ENCODE assay signal across 8 cellular contexts in the genomic region with DNA sequence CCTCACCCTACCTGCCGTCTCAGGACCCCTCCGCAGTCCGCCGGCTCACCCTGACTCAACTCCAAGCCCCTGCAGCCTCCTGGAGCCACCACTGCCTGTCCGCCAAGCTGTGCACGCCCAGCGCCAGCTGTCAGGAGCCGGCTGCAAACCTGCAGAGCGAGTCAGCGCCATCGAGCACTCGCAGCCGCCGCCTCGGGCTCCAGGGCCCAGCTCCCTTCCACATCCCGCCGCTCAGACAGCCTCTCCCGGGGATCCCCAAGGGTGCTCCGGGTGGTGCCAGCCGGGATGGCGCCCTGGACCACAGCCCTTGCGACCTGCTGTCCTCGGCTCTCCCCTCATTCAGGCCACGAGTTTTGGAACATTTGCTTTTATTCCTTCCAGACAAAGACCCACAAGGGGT. TPM values are rescaled to one million over a fixed set of nuclear protein-coding genes. Genes with fewer than 3 reads are reported as not detected.
A peak's percentile ranks its signal among the peaks of the same experiment; 100 is the strongest.
DNase-seq lines count a peak whose midpoint lies in the region; ATAC-seq, FAIRE-seq and TF ChIP-seq lines count a peak whose summit lies in the region.

No MANE protein-coding gene starts in this region.

- peak overlapping the region in 2 of 10 experiments; percentile 5 to 22; a peak in 2 of 20 replicates for H3K4me3 ChIP-seq in BLaER1 treated with 17β-estradiol and CSF1 and Interleukin-3, amounts not matched to agents 10 nM and 100 nM
- peak overlapping the region; percentile 40 for H3K4me3 ChIP-seq in HUES6 (ENCODE audit: low read depth, low read length)
- H3K4me3 ChIP-seq in adipocyte (ENCODE audit: low read length): no peak overlapping the region
- peak overlapping the region; percentile 45 to 60 for H3K4me3 ChIP-seq in mucosa of rectum (ENCODE audit: low read length in 2 of 2)
- no peak overlapping the region for H3K4me3 ChIP-seq in mesendoderm (ENCODE audit: low read length)

- no peak overlapping the region for H3K23ac ChIP-seq in mesendoderm (ENCODE audit: low read length)

- TF ChIP-seq CTCF in progenitor cell of endocrine pancreas (IDR thresholded peaks at IDR 0.05; ENCODE audit: unreplicated experiment): no peak

- no peaks in the 10 kb centered on the region for H3K36me3 Mint-ChIP-seq in progenitor cell of endocrine pancreas (ENCODE audit: insufficient read depth)

- no peak overlapping the region for H2BK5ac ChIP-seq in mesendoderm (ENCODE audit: low read length)

- H2BK15ac ChIP-seq in mesendoderm (replicated peaks; ENCODE audit: low read depth): no peak overlapping the region

- H3K4me2 ChIP-seq in BLaER1 treated with 17β-estradiol and CSF1 and Interleukin-3, amounts not matched to agents 10 nM and 100 nM: peak overlapping the region; percentile 30 to 62 (median 49); a peak in 20 of 22 replicates
- H3K4me2 ChIP-seq in mesendoderm (ENCODE audit: low read length): no peak overlapping the region

- no peaks in the 10 kb centered on the region for H3K79me1 ChIP-seq in mesendoderm (ENCODE audit: low read length)

- WGBS in mesendoderm (ENCODE audit: extremely low coverage, insufficient coverage, low lambda C conversion rate): no CpG with 5 or more reads among the region's 24 CpGs

- peaks cover 29 to 53% (median 45%) of the 10 kb centered on the region in 11 experiments for H3K27me3 ChIP-seq in BLaER1 treated with 17β-estradiol and CSF1 and Interleukin-3, amounts not matched to agents 10 nM and 100 nM
- peaks cover 22% of the 10 kb centered on the region for H3K27me3 ChIP-seq in HUES6 (ENCODE audit: control insufficient read depth, insufficient read depth, low read length)
- peaks cover 7% of the 10 kb centered on the region for H3K27me3 ChIP-seq in adipocyte (replicated peaks; ENCODE audit: control insufficient read depth, insufficient read depth, low read length)
- no peaks in the 10 kb centered on the region for H3K27me3 ChIP-seq in mucosa of rectum (ENCODE audit: control insufficient read depth in 2 of 2, insufficient read depth in 2 of 2, low read length in 2 of 2)
- H3K27me3 ChIP-seq in mesendoderm (ENCODE audit: insufficient read depth, low read length, poor library complexity): no peaks in the 10 kb centered on the region

- no peak overlapping the region for H3K27ac ChIP-seq in BLaER1 treated with 17β-estradiol and CSF1 and Interleukin-3, amounts not matched to agents 10 nM and 100 nM
- H3K27ac ChIP-seq in HUES6 (ENCODE audit: low read depth, low read length) (no peak overlapping the region), mucosa of rectum (ENCODE audit: low read depth in 2 of 2, low read length in 2 of 2) (peak overlapping the region; percentile 56 to 71), mesendoderm (ENCODE audit: low read depth, low read length) (no peak overlapping the region)

- no peak for TF ChIP-seq POLR2A in GM12892 (IDR thresholded peaks at IDR 0.05; ENCODE audit: low read depth, low read length)

- no peak overlapping the region for H3K4me3 Mint-ChIP-seq in progenitor cell of endocrine pancreas (ENCODE audit: low read depth)

- H3K4me1 Mint-ChIP-seq in progenitor cell of endocrine pancreas (ENCODE audit: low read depth): no peaks in the 10 kb centered on the region

- H3K27ac Mint-ChIP-seq in progenitor cell of endocrine pancreas: no peak overlapping the region

- H3K4me1 ChIP-seq in BLaER1 treated with 17β-estradiol and CSF1 and Interleukin-3, amounts not matched to agents 10 nM and 100 nM: peaks cover 6 to 21% (median 15%) of the 10 kb centered on the region in 10 experiments; a peak in 19 of 20 replicates
- H3K4me1 ChIP-seq in HUES6 (ENCODE audit: control insufficient read depth, insufficient read depth, low read length) (peaks cover 38% of the 10 kb centered on the region), adipocyte (ENCODE audit: control insufficient read depth, insufficient read depth, low read length) (peaks cover 38% of the 10 kb centered on the region), mucosa of rectum (ENCODE audit: control insufficient read depth in 2 of 2, insufficient read depth in 2 of 2, low read length in 2 of 2) (peaks cover 22 to 26% of the 10 kb centered on the region in 2 donors), mesendoderm (ENCODE audit: control insufficient read depth, low read depth, low read length) (peaks cover 2% of the 10 kb centered on the region)

- no peak overlapping the region for H4K8ac ChIP-seq in mesendoderm (ENCODE audit: low read depth, low read length)

- H2AK5ac ChIP-seq in mesendoderm (ENCODE audit: low read length): no peak overlapping the region

- H3K9me3 ChIP-seq in BLaER1 treated with 17β-estradiol and CSF1 and Interleukin-3, amounts not matched to agents 10 nM and 100 nM (replicated peaks in 1 of 11): no peaks in the 10 kb centered on the region
- no peaks in the 10 kb centered on the region for H3K9me3 ChIP-seq in HUES6 (ENCODE audit: control insufficient read depth, insufficient read depth, low read depth, low read length)
- no peaks in the 10 kb centered on the region for H3K9me3 ChIP-seq in adipocyte (ENCODE audit: control insufficient read depth, low read length)
- H3K9me3 ChIP-seq in mucosa of rectum (ENCODE audit: control insufficient read depth in 2 of 2, low read length in 2 of 2): no peaks in the 10 kb centered on the region

- no peak overlapping the region for H3K4ac ChIP-seq in mesendoderm (ENCODE audit: low read depth, low read length)

- H3K9ac ChIP-seq in BLaER1 treated with 17β-estradiol and CSF1 and Interleukin-3, amounts not matched to agents 10 nM and 100 nM: 0 out of 22 replicates have a peak overlapping the region, but pooled peaks of 1 of the 11 experiments have one; percentile 46
- H3K9ac ChIP-seq in HUES6 (ENCODE audit: low read length) (no peak overlapping the region), adipocyte (ENCODE audit: low read length) (peak overlapping the region; percentile 46), mucosa of rectum (ENCODE audit: low read depth in 1 of 2, low read length in 2 of 2) (peak overlapping the region; percentile 34 to 44), mesendoderm (ENCODE audit: low read length) (no peak overlapping the region)

- H3K36me3 ChIP-seq in BLaER1 treated with 17β-estradiol and CSF1 and Interleukin-3, amounts not matched to agents 10 nM and 100 nM: no peaks in the 10 kb centered on the region; a peak in 1 of 22 replicates
- H3K36me3 ChIP-seq in HUES6 (ENCODE audit: control insufficient read depth, insufficient read depth, low read length) (no peaks in the 10 kb centered on the region), adipocyte (ENCODE audit: control insufficient read depth, insufficient read depth, low read length, severe bottlenecking) (no peaks in the 10 kb centered on the region), mucosa of rectum (ENCODE audit: control insufficient read depth in 2 of 2, insufficient read depth in 2 of 2, low read length in 2 of 2) (no peaks in the 10 kb centered on the region), mesendoderm (ENCODE audit: control insufficient read depth, insufficient read depth, low read length) (no peaks in the 10 kb centered on the region)

- no peak overlapping the region for H4K5ac ChIP-seq in mesendoderm (ENCODE audit: low read length)

- H4K20me1 ChIP-seq in BLaER1 treated with 17β-estradiol and CSF1 and Interleukin-3, amounts not matched to agents 10 nM and 100 nM: peaks cover 0 to 16% (median 0%) of the 10 kb centered on the region in 11 experiments; a peak in 5 of 22 replicates

- H3K79me2 ChIP-seq in mesendoderm (ENCODE audit: control insufficient read depth, insufficient read depth, low read length): no peaks in the 10 kb centered on the region

- DNase-seq in adipocyte (ENCODE audit: low read depth): peak; percentile 67
- no peak for DNase-seq in mesendoderm
- no peak for DNase-seq in progenitor cell of endocrine pancreas (ENCODE audit: low spot score, unreplicated experiment)
- no peak for DNase-seq in GM12892 (ENCODE audit: insufficient read length)

- no peak for ATAC-seq in HG02970 (IDR thresholded peaks at IDR 0.05; ENCODE audit: low FRiP score, unreplicated experiment)

- no peak overlapping the region for H3K18ac ChIP-seq in mesendoderm (ENCODE audit: low read length)

- H2BK120ac ChIP-seq in mesendoderm (ENCODE audit: low read depth, low read length): no peak overlapping the region

- no peak for FAIRE-seq in GM12892 (lab: Jason Lieb, UNC)

- no peaks in the 10 kb centered on the region for H3K9me3 Mint-ChIP-seq in progenitor cell of endocrine pancreas (ENCODE audit: low read depth)

- H3K56ac ChIP-seq in mesendoderm (ENCODE audit: low read length): no peak overlapping the region

- H3K27me3 Mint-ChIP-seq in progenitor cell of endocrine pancreas: peaks cover 31% of the 10 kb centered on the region

RNA-seq across cellular contexts. Expression of gene TNNC2, which starts 4.2 kb away (rescaled TPM):
- 2.9 TPM for polyA plus RNA-seq in mesendoderm (2013, experiment 1 of 2)
- polyA plus RNA-seq in mesendoderm (2013, experiment 2 of 2): 3.8 TPM
- 0.67 TPM in 1 of 2 replicates, not detected in the other for total RNA-seq in progenitor cell of endocrine pancreas
- polyA plus RNA-seq in GM12892 (2012; ENCODE audit: missing spikeins): not detected

RNA-seq across cellular contexts. Expression of gene UBE2C, which starts 10.4 kb away (rescaled TPM):
- polyA plus RNA-seq in mesendoderm (2013, experiment 1 of 2): 442 TPM
- polyA plus RNA-seq in mesendoderm (2013, experiment 2 of 2): 450 TPM
- 63.9 and 69.0 TPM in 2 replicates for total RNA-seq in progenitor cell of endocrine pancreas
- 61.6 TPM for polyA plus RNA-seq in GM12892 (2012; ENCODE audit: missing spikeins)

RNA-seq across cellular contexts. Expression of gene SNX21, which starts 10.7 kb away (rescaled TPM):
- polyA plus RNA-seq in mesendoderm (2013, experiment 1 of 2): 5.7 TPM
- 5.7 TPM for polyA plus RNA-seq in mesendoderm (2013, experiment 2 of 2)
- 12.2 and 13.1 TPM in 2 replicates for total RNA-seq in progenitor cell of endocrine pancreas
- polyA plus RNA-seq in GM12892 (2012; ENCODE audit: missing spikeins): 0.81 TPM

RNA-seq across cellular contexts. Expression of gene DNTTIP1, which starts 31.1 kb away (rescaled TPM):
- polyA plus RNA-seq in mesendoderm (2013, experiment 1 of 2): 55.5 TPM
- 56.2 TPM for polyA plus RNA-seq in mesendoderm (2013, experiment 2 of 2)
- 29.3 and 33.4 TPM in 2 replicates for total RNA-seq in progenitor cell of endocrine pancreas
- 18.0 TPM for polyA plus RNA-seq in GM12892 (2012; ENCODE audit: missing spikeins)

RNA-seq across cellular contexts. Expression of gene WFDC3, which starts 31.2 kb away (rescaled TPM):
- polyA plus RNA-seq in mesendoderm (2013, experiment 1 of 2): 0.27 TPM
- polyA plus RNA-seq in mesendoderm (2013, experiment 2 of 2): 0.29 TPM
- 0.62 and 0.84 TPM in 2 replicates for total RNA-seq in progenitor cell of endocrine pancreas
- not detected for polyA plus RNA-seq in GM12892 (2012; ENCODE audit: missing spikeins)

Comparison
In these comparisons a context has a peak if more than half of its experiments do, and no peak if none do; other contexts are left out.
1. H3K27ac ChIP-seq: peak in mucosa of rectum (2 of 2); none in BLaER1 treated with 17β-estradiol and CSF1 and Interleukin-3, amounts not matched to agents 10 nM and 100 nM (0 of 11), HUES6 (single experiment) and mesendoderm (single experiment).
2. H3K4me3 ChIP-seq: peak in HUES6 (single experiment) and mucosa of rectum (2 of 2); none in adipocyte (single experiment) and mesendoderm (single experiment).
3. H3K9ac ChIP-seq: peak in adipocyte (single experiment) and mucosa of rectum (2 of 2); none in HUES6 (single experiment) and mesendoderm (single experiment).